Comparison of ENCODE assay signal across 8 cellular contexts in the genomic region with DNA sequence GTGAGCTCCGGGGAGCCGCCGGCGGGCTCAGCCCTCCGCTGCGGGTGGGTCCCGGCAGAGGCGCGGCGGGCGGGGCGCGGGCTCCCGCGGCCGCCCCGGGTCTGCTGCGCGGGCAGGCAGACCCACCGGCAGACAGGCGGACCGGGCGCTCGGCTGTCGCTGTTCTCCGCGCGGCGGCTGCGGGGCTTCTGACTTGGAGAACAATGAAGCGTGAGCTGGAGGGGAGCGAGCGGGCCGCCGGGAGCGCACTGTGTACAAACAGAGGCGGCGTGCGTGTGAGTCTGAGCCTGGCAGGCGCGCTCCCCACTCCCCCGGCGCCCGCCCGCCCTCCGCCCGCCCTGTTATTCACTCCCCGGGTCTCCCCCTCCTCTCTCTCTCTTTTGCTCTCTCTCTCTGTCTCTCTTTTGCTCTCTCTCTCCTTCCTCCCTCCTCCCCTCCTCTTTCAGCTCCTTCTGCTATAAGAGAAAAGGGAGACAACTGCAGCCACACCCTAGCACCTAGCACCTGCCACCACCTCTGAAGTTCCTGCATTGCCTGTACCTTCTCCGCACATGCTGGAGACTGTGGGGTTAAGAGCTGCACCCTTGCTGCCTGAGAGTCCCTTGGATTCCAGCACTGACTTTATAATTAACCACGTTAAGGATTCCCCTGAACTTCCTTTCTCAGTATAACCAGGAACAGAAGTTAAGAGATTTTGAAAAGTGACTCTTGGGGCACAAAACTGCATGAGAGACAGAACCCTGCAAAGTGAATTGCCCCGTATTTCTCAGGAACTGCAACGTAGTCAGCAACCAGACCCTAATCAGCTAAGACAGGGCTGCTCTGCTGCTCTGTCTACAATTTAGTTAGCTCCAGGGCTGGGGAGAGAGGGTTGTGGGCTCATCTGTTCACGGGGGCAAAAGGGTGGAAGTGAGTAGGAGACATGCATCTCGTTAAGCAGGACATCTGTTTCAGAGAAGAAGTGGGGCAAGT. TPM values are rescaled to one million over a fixed set of nuclear protein-coding genes. Genes with fewer than 3 reads are reported as not detected.
DNase-seq lines count a peak whose midpoint lies in the region; ATAC-seq and TF ChIP-seq lines count a peak whose summit lies in the region.

TSS of gene EDIL3 (minus strand) at position 277 of the 972 bp plus-strand sequence. CDS start 506 bp downstream, outside the sequence.

- DNase-seq in HFFc6 (no peak), SK-N-MC (ENCODE audit: low read depth, low spot score) (no peak), foreskin fibroblast (peak in 1 of 2 donors; percentile 44), RKO (ENCODE audit: low spot score) (no peak)

- peak; percentile 44 for TF ChIP-seq RAD21 in neural cell (conservative IDR thresholded peaks at IDR 0.05)

- H3K79me2 ChIP-seq in neural cell (replicated peaks; ENCODE audit: insufficient read depth, low read length), result peaks cover 3% of the 10 kb centered on the region

- H3F3A ChIP-seq in neural cell (ENCODE audit: insufficient read depth, low read length, poor library complexity, severe bottlenecking), result no peaks in the 10 kb centered on the region

- ATAC-seq in HG03439 (IDR thresholded peaks at IDR 0.05; ENCODE audit: unreplicated experiment) (no peak), HG02970 (IDR thresholded peaks at IDR 0.05; ENCODE audit: low FRiP score, unreplicated experiment) (no peak), HG03378 (IDR thresholded peaks at IDR 0.05; ENCODE audit: unreplicated experiment) (no peak)

- H3K36me3 ChIP-seq in SK-N-MC (ENCODE audit: insufficient read depth, low read length) (no peaks in the 10 kb centered on the region), neural cell (ENCODE audit: insufficient read depth, low read length) (no peaks in the 10 kb centered on the region)

- H3K27me3 ChIP-seq in neural cell (ENCODE audit: insufficient read depth, low read depth, low read length), result peaks cover 63% of the 10 kb centered on the region

- H3K27ac ChIP-seq in SK-N-MC, result no peak within 1 kb of the TSS
- no peak within 1 kb of the TSS for H3K27ac ChIP-seq in neural cell (ENCODE audit: low read length)

- H3K9me2 ChIP-seq in neural cell (ENCODE audit: insufficient read depth, low read length), result no peaks in the 10 kb centered on the region

- TF ChIP-seq CTCF in HFFc6 (IDR thresholded peaks at IDR 0.05) (no peak), foreskin fibroblast (IDR thresholded peaks at IDR 0.05; ENCODE audit: low read depth, low read length) (no peak), neural cell (IDR thresholded peaks at IDR 0.05; ENCODE audit: poor library complexity, severe bottlenecking) (no peak)

- H2AFZ ChIP-seq in neural cell (ENCODE audit: low read depth, low read length), result peak within 1 kb of the TSS; percentile 52

- H3K4me3 ChIP-seq in SK-N-MC (peak within 1 kb of the TSS; percentile 87), foreskin fibroblast (ENCODE audit: low read depth in 1 of 2, low read length in 2 of 2) (peak within 1 kb of the TSS; percentile 48 to 61), neural cell (ENCODE audit: low read length) (peak within 1 kb of the TSS; percentile 85)

- peaks cover 4% of the 10 kb centered on the region for H3K9me3 Mint-ChIP-seq in HFFc6

- H3K4me3 Mint-ChIP-seq in HFFc6, result peak within 1 kb of the TSS; percentile 89

- H3K4me2 ChIP-seq in neural cell (ENCODE audit: low read length), result peak within 1 kb of the TSS; percentile 48

- no peaks in the 10 kb centered on the region for H3K36me3 Mint-ChIP-seq in HFFc6 (ENCODE audit: low read depth)

- H3K27ac Mint-ChIP-seq in HFFc6, result peak within 1 kb of the TSS; percentile 67; the same call in 1 of the 2 replicates

- H4K20me1 ChIP-seq in neural cell (ENCODE audit: insufficient read depth), result no peaks in the 10 kb centered on the region

- H3K9ac ChIP-seq in SK-N-MC (ENCODE audit: insufficient read length) (peak within 1 kb of the TSS; percentile 50), neural cell (ENCODE audit: low read length) (peak within 1 kb of the TSS; percentile 57)

- H3K9me3 ChIP-seq in SK-N-MC (ENCODE audit: low read depth, low read length), result no peaks in the 10 kb centered on the region
- no peaks in the 10 kb centered on the region for H3K9me3 ChIP-seq in neural cell (ENCODE audit: low read length)

- H3K4me1 Mint-ChIP-seq in HFFc6 (ENCODE audit: low read depth), result peaks cover 6% of the 10 kb centered on the region; the same call in 1 of the 2 replicates

- H3K27me3 Mint-ChIP-seq in HFFc6 (ENCODE audit: insufficient read depth), result peaks cover 3% of the 10 kb centered on the region; the same call in 1 of the 2 replicates

- TF ChIP-seq EP300 in neural cell (conservative IDR thresholded peaks at IDR 0.05; ENCODE audit: poor library complexity, severe bottlenecking), result no peak

TF ChIP-seq in neural cell, 6 proteins besides CTCF, POLR2A, EP300 and RAD21:
- TF ChIP-seq EZH2 (IDR thresholded peaks at IDR 0.05; ENCODE audit: borderline replicate concordance, insufficient read depth, low read length, poor library complexity, severe bottlenecking), result no peak
- no peak for TF ChIP-seq SMC3 (conservative IDR thresholded peaks at IDR 0.05; ENCODE audit: poor library complexity)
- TF ChIP-seq, protein P1, sequence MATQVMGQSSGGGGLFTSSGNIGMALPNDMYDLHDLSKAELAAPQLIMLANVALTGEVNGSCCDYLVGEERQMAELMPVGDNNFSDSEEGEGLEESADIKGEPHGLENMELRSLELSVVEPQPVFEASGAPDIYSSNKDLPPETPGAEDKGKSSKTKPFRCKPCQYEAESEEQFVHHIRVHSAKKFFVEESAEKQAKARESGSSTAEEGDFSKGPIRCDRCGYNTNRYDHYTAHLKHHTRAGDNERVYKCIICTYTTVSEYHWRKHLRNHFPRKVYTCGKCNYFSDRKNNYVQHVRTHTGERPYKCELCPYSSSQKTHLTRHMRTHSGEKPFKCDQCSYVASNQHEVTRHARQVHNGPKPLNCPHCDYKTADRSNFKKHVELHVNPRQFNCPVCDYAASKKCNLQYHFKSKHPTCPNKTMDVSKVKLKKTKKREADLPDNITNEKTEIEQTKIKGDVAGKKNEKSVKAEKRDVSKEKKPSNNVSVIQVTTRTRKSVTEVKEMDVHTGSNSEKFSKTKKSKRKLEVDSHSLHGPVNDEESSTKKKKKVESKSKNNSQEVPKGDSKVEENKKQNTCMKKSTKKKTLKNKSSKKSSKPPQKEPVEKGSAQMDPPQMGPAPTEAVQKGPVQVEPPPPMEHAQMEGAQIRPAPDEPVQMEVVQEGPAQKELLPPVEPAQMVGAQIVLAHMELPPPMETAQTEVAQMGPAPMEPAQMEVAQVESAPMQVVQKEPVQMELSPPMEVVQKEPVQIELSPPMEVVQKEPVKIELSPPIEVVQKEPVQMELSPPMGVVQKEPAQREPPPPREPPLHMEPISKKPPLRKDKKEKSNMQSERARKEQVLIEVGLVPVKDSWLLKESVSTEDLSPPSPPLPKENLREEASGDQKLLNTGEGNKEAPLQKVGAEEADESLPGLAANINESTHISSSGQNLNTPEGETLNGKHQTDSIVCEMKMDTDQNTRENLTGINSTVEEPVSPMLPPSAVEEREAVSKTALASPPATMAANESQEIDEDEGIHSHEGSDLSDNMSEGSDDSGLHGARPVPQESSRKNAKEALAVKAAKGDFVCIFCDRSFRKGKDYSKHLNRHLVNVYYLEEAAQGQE (IDR thresholded peaks at IDR 0.05; ENCODE audit: borderline replicate concordance), result no peak
- peak; percentile 51 for TF ChIP-seq MXI1 (conservative IDR thresholded peaks at IDR 0.05; ENCODE audit: poor library complexity, severe bottlenecking)
- TF ChIP-seq TAF1 (IDR thresholded peaks at IDR 0.05; ENCODE audit: low read depth), result no peak
- peak; percentile 41 for TF ChIP-seq POLR2AphosphoS5 (IDR thresholded peaks at IDR 0.05)
TF ChIP-seq in neural cell: peak in this region for 2.

RNA-seq across cellular contexts. Expression of gene EDIL3, which starts in this region (rescaled TPM):
- 10 to 100 TPM in 4 of 6 experiments, 1 to 10 TPM in 2; 3.0 to 52.7 (median 47.5) TPM for total RNA-seq in HFFc6 (2021; fragmentation: NEBNext Ultra II Directional; extraction: Animal tissue kit (Norgen Biotek cat#: 25700))
- 6.1 and 7.4 TPM in 2 replicates for polyA plus RNA-seq in neural cell
- 11.7 and 12.7 TPM in 2 replicates for polyA minus RNA-seq in neural cell
